1 cellular context compared by ENCODE assay signal in genomic region chr2:205270689-205271088, GRCh38.
TF ChIP-seq lines count a peak whose summit lies in the region.

No MANE protein-coding gene starts in this region.

TF ChIP-seq in WTC11, 78 proteins besides CTCF, POLR2A, EP300 and RAD21 (continued from another document):
- TF ChIP-seq, protein P1, sequence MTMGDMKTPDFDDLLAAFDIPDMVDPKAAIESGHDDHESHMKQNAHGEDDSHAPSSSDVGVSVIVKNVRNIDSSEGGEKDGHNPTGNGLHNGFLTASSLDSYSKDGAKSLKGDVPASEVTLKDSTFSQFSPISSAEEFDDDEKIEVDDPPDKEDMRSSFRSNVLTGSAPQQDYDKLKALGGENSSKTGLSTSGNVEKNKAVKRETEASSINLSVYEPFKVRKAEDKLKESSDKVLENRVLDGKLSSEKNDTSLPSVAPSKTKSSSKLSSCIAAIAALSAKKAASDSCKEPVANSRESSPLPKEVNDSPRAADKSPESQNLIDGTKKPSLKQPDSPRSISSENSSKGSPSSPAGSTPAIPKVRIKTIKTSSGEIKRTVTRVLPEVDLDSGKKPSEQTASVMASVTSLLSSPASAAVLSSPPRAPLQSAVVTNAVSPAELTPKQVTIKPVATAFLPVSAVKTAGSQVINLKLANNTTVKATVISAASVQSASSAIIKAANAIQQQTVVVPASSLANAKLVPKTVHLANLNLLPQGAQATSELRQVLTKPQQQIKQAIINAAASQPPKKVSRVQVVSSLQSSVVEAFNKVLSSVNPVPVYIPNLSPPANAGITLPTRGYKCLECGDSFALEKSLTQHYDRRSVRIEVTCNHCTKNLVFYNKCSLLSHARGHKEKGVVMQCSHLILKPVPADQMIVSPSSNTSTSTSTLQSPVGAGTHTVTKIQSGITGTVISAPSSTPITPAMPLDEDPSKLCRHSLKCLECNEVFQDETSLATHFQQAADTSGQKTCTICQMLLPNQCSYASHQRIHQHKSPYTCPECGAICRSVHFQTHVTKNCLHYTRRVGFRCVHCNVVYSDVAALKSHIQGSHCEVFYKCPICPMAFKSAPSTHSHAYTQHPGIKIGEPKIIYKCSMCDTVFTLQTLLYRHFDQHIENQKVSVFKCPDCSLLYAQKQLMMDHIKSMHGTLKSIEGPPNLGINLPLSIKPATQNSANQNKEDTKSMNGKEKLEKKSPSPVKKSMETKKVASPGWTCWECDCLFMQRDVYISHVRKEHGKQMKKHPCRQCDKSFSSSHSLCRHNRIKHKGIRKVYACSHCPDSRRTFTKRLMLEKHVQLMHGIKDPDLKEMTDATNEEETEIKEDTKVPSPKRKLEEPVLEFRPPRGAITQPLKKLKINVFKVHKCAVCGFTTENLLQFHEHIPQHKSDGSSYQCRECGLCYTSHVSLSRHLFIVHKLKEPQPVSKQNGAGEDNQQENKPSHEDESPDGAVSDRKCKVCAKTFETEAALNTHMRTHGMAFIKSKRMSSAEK (CRISPR knock-in tag; IDR thresholded peaks at IDR 0.05; ENCODE audit: borderline replicate concordance), result no peak
